22 cellular contexts compared by ENCODE assay signal in the genomic region with DNA sequence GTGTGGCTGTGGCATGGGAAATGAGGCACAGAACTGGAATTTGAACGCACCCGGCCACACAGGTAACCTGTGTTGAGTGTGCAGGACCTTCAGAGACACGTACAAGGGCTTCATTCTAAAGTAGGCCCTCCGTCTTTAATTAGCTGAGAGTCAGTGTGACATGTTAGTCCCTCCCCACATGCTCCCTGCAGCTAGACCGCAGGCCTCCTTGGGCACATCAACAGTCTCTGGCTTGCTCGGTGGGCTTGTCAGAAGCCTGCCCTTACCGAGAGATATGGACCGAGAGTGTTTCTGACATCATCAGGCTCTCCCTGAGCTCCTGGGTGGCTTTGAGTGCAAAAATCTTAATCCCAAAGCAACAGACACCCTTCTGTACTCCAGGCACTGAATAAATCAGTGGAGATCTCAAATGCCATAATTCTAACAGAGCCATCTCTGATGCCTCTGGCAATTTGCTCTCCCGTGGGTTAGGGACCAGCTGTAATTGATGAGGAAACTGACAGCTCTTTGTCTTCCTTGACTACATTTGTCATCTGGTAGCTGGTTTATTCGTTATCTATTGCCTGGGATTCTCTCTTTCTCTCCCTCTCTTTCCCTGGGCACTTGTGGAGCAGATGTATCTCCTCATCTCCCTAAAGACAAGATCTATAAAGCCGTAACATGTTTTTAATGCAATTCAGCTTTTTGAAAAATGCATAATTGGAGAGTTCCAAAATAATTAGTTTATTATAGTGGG.
DNase-seq lines count a peak whose midpoint lies in the region; TF ChIP-seq lines count a peak whose summit lies in the region.
"Had no signal": no experiment of that assay in that cellular context is flagged by ENCODE, and none has a peak within 500 bp of the region (broad histone marks: within the 10 kb centered on the region; RNA-seq: fewer than 3 reads in every experiment).

No MANE protein-coding gene starts in this region.

- H3K9me2 ChIP-seq in SK-N-SH, result no peaks in the 10 kb centered on the region
- H3K9me2 ChIP-seq in neural cell (ENCODE audit: insufficient read depth, low read length), result no peaks in the 10 kb centered on the region

- H3K4me3 ChIP-seq in SK-N-SH (ENCODE audit: low read depth in 2 of 2, low read length in 1 of 2) (no peak overlapping the region), endodermal cell (ENCODE audit: low read length) (no peak overlapping the region), neural cell (ENCODE audit: low read length) (no peak overlapping the region)
- H3K4me3 ChIP-seq: A549, BLaER1, GM23338, HAP-1 had no signal

- H3K79me2 ChIP-seq in SK-N-SH (ENCODE audit: insufficient read depth) (no peaks in the 10 kb centered on the region), neural cell (replicated peaks; ENCODE audit: insufficient read depth, low read length) (no peaks in the 10 kb centered on the region)

- H3K4me1 ChIP-seq in SK-N-SH (ENCODE audit: control insufficient read depth in 1 of 2, insufficient read depth in 2 of 2, low read depth in 1 of 2, low read length in 1 of 2) (peaks cover 0 to 10% of the 10 kb centered on the region in 2 experiments; a peak in 2 of 4 replicates), endodermal cell (ENCODE audit: control insufficient read depth, insufficient read depth, low read length) (peaks cover 15% of the 10 kb centered on the region)
- H3K4me1 ChIP-seq: A549, BLaER1, Caco-2, HAP-1 had no signal

- H3K27ac ChIP-seq in SK-N-SH (ENCODE audit: low read depth in 2 of 2, low read length in 1 of 2) (no peak overlapping the region), endodermal cell (ENCODE audit: low read depth, low read length) (no peak overlapping the region), neural cell (ENCODE audit: low read length) (no peak overlapping the region)
- H3K27ac ChIP-seq: A549, BLaER1, C4-2B had no signal

- H3K9ac ChIP-seq in SK-N-SH (no peak overlapping the region), endodermal cell (ENCODE audit: extremely low read depth, low read length, poor library complexity, severe bottlenecking) (no peak overlapping the region), neural cell (ENCODE audit: low read length) (no peak overlapping the region)
- H3K9ac ChIP-seq: BLaER1 had no signal

- H2AFZ ChIP-seq in SK-N-SH (ENCODE audit: low read depth) (no peak overlapping the region), neural cell (ENCODE audit: low read depth, low read length) (no peak overlapping the region)
- H2AFZ ChIP-seq: GM23338 had no signal

- peaks cover 14% of the 10 kb centered on the region for H3K9me3 Mint-ChIP-seq in endodermal cell

- POLR2A ChIA-PET in SK-N-SH (lab: Yijun Ruan, JAX), result interaction anchor here (0.6 to 0.8 kb wide), 2 partner anchors 222 to 528 kb away, joined by 3 to 4 read pairs; no protein-coding TSS in a partner anchor

- H3K9me3 ChIP-seq in SK-N-SH, result peaks cover 14% of the 10 kb centered on the region; the same call in 1 of the 2 replicates
- peaks cover 8% of the 10 kb centered on the region for H3K9me3 ChIP-seq in endodermal cell (ENCODE audit: control insufficient read depth, low read length)
- no peaks in the 10 kb centered on the region for H3K9me3 ChIP-seq in neural cell (ENCODE audit: low read length)
- H3K9me3 ChIP-seq: BLaER1, HAP-1 had no signal

- peak; percentile 15 for DNase-seq in Ammon's horn (ENCODE audit: low spot score)
- DNase-seq in SK-N-SH, result peak; percentile 60
- DNase-seq in endodermal cell, result peak; percentile 41
- no peak for DNase-seq in EL
- DNase-seq in NCI-H187 (lab: John Stamatoyannopoulos, UW), result no peak
- DNase-seq in activated gamma-delta T cell treated with Interleukin-2 at 50 U/mL for 16 hours, result no peak
- DNase-seq: 8988T; ACHN; Caco-2; CD4-positive, CD25-positive, alpha-beta regulatory T cell; CD8-positive, alpha-beta T cell; DMS153; DND-41; GF-D8; HFFc6 had no signal

- CTCF ChIA-PET in SK-N-SH (lab: Yijun Ruan, JAX), result interaction anchor here (0.6 to 2.0 kb wide), 5 partner anchors 15 to 469 kb away, joined by 3 to 11 read pairs (median 4); no protein-coding TSS in a partner anchor

- H3K36me3 ChIP-seq in SK-N-SH (replicated peaks in 1 of 2; ENCODE audit: control insufficient read depth in 1 of 2, insufficient read depth in 2 of 2, low read length in 1 of 2) (no peaks in the 10 kb centered on the region), endodermal cell (ENCODE audit: control insufficient read depth, insufficient read depth, low read length) (no peaks in the 10 kb centered on the region), neural cell (ENCODE audit: insufficient read depth, low read length) (no peaks in the 10 kb centered on the region)
- H3K36me3 ChIP-seq: BLaER1, HAP-1 had no signal

- peaks cover 16% of the 10 kb centered on the region for H3K4me1 Mint-ChIP-seq in endodermal cell
- H3K4me1 Mint-ChIP-seq: B cell; CD4-positive, CD25-positive, alpha-beta regulatory T cell; GM23338 had no signal

- H3K27me3 Mint-ChIP-seq in endodermal cell (ENCODE audit: insufficient read depth), result peaks cover 7% of the 10 kb centered on the region
- H3K27me3 Mint-ChIP-seq: B cell; CD4-positive, CD25-positive, alpha-beta regulatory T cell had no signal

- no peaks in the 10 kb centered on the region for H4K20me1 ChIP-seq in SK-N-SH (ENCODE audit: insufficient read depth)
- no peaks in the 10 kb centered on the region for H4K20me1 ChIP-seq in neural cell (ENCODE audit: insufficient read depth)
- H4K20me1 ChIP-seq: BLaER1 had no signal

- WGBS in SK-N-SH (ENCODE audit: low lambda C conversion rate), result 2% methylated on average over 11 of the region's 11 CpGs
- 81 to 87% methylated on average over 9 to 11 of the region's 11 CpGs for WGBS in endodermal cell (ENCODE audit: insufficient coverage in 1 of 2, insufficient read length in 1 of 2), 2 experiments

- TF ChIP-seq EP300 in SK-N-SH (IDR thresholded peaks at IDR 0.05; ENCODE audit: borderline replicate concordance in 1 of 2, low read depth in 1 of 2, low read length in 1 of 2), result peak in 1 of 2 experiments; percentile 87; a peak in 2 of 4 replicates
- peak; percentile 32 for TF ChIP-seq EP300 in neural cell (conservative IDR thresholded peaks at IDR 0.05; ENCODE audit: poor library complexity, severe bottlenecking)

- H3K27me3 ChIP-seq in SK-N-SH (ENCODE audit: insufficient read depth), result no peaks in the 10 kb centered on the region
- H3K27me3 ChIP-seq in endodermal cell (ENCODE audit: control insufficient read depth, insufficient read depth, low read length, poor library complexity, severe bottlenecking), result no peaks in the 10 kb centered on the region
- no peaks in the 10 kb centered on the region for H3K27me3 ChIP-seq in neural cell (ENCODE audit: insufficient read depth, low read depth, low read length)
- H3K27me3 ChIP-seq: BLaER1 had no signal

- H3K27ac Mint-ChIP-seq in endodermal cell, result no peak overlapping the region
- H3K27ac Mint-ChIP-seq: B cell; CD4-positive, CD25-positive, alpha-beta regulatory T cell; CD8-positive, alpha-beta T cell; GM23338; HFFc6 had no signal

- H3F3A ChIP-seq in SK-N-SH (replicated peaks; ENCODE audit: insufficient read depth) (no peaks in the 10 kb centered on the region), neural cell (ENCODE audit: insufficient read depth, low read length, poor library complexity, severe bottlenecking) (no peaks in the 10 kb centered on the region)

- H3K4me3 Mint-ChIP-seq in endodermal cell, result no peak overlapping the region
- H3K4me3 Mint-ChIP-seq: B cell; CD4-positive, CD25-positive, alpha-beta regulatory T cell; CD8-positive, alpha-beta T cell; GM23338; HFFc6 had no signal

- H3K36me3 Mint-ChIP-seq in endodermal cell (ENCODE audit: low read depth), result no peaks in the 10 kb centered on the region
- H3K36me3 Mint-ChIP-seq: CD4-positive, CD25-positive, alpha-beta regulatory T cell; CD8-positive, alpha-beta T cell had no signal

- no peak overlapping the region for H3K4me2 ChIP-seq in SK-N-SH
- H3K4me2 ChIP-seq in neural cell (ENCODE audit: low read length), result no peak overlapping the region
- H3K4me2 ChIP-seq: A549, BLaER1, GM23338 had no signal

- no peak for TF ChIP-seq CTCF in SK-N-SH (IDR thresholded peaks at IDR 0.05)
- TF ChIP-seq CTCF in endodermal cell (conservative IDR thresholded peaks at IDR 0.05), result no peak
- no peak for TF ChIP-seq CTCF in neural cell (IDR thresholded peaks at IDR 0.05; ENCODE audit: poor library complexity, severe bottlenecking)

- TF ChIP-seq RAD21 in SK-N-SH (IDR thresholded peaks at IDR 0.05; ENCODE audit: low read length) (peak; percentile 1; the same call in 1 of the 2 replicates), neural cell (conservative IDR thresholded peaks at IDR 0.05) (no peak)

TF ChIP-seq in neural cell, 6 proteins besides CTCF, POLR2A, EP300 and RAD21:
- no peak for TF ChIP-seq EZH2 (IDR thresholded peaks at IDR 0.05; ENCODE audit: borderline replicate concordance, insufficient read depth, low read length, poor library complexity, severe bottlenecking)
- TF ChIP-seq MXI1 (conservative IDR thresholded peaks at IDR 0.05; ENCODE audit: poor library complexity, severe bottlenecking), result no peak
- no peak for TF ChIP-seq SMC3 (conservative IDR thresholded peaks at IDR 0.05; ENCODE audit: poor library complexity)

Comparison
In these comparisons a context has a peak if more than half of its experiments do, and no peak if none do; other contexts are left out.
1. DNase-seq: peak in Ammon's horn (single experiment), SK-N-SH (single experiment) and endodermal cell (single experiment); none in EL (single experiment), NCI-H187 (0 of 2) and activated gamma-delta T cell treated with Interleukin-2 at 50 U/mL for 16 hours (single experiment).